In genomic region chr1:203512830-203513578, GRCh38 we compare ENCODE assay signal across 8 cellular contexts. TPM values are rescaled to one million over a fixed set of nuclear protein-coding genes. Genes with fewer than 3 reads are reported as not detected.
DNase-seq lines count a peak whose midpoint lies in the region; TF ChIP-seq lines count a peak whose summit lies in the region.

No MANE protein-coding gene starts in this region.

- peak overlapping the region; percentile 62 for H3K9ac ChIP-seq in NT2/D1 (ENCODE audit: insufficient read length, low read depth)
- peak overlapping the region; percentile 78 for H3K9ac ChIP-seq in adipocyte (ENCODE audit: low read length)

- peak overlapping the region; percentile 55 for H3K4me2 ChIP-seq in hepatocyte

- H2AFZ ChIP-seq in hepatocyte = peak overlapping the region; percentile 3

- no peaks in the 10 kb centered on the region for H4K20me1 ChIP-seq in hepatocyte (ENCODE audit: insufficient read depth, poor library complexity, severe bottlenecking)

- H3K4me3 ChIP-seq in NT2/D1 (ENCODE audit: insufficient read length, low read depth) (no peak overlapping the region), adipocyte (ENCODE audit: low read length) (peak overlapping the region; percentile 27), hepatocyte (no peak overlapping the region)

- peak overlapping the region; percentile 94 for H3K27ac ChIP-seq in hepatocyte

- peaks cover 52% of the 10 kb centered on the region for H3K4me1 ChIP-seq in NT2/D1 (ENCODE audit: insufficient read depth, insufficient read length)
- peaks cover 41% of the 10 kb centered on the region for H3K4me1 ChIP-seq in adipocyte (ENCODE audit: control insufficient read depth, insufficient read depth, low read length)
- peaks cover 37% of the 10 kb centered on the region for H3K4me1 ChIP-seq in hepatocyte (ENCODE audit: insufficient read depth)

- H3K36me3 ChIP-seq in NT2/D1 (ENCODE audit: insufficient read depth, insufficient read length, low read length) = no peaks in the 10 kb centered on the region
- no peaks in the 10 kb centered on the region for H3K36me3 ChIP-seq in adipocyte (ENCODE audit: control insufficient read depth, insufficient read depth, low read length, severe bottlenecking)
- H3K36me3 ChIP-seq in hepatocyte (replicated peaks; ENCODE audit: insufficient read depth, low read depth) = no peaks in the 10 kb centered on the region

- intact Hi-C loops in posterior vena cava (cut with DNase I) = no loop called here

- H3K9me3 ChIP-seq in NT2/D1 (ENCODE audit: insufficient read depth, low read length) = no peaks in the 10 kb centered on the region
- no peaks in the 10 kb centered on the region for H3K9me3 ChIP-seq in adipocyte (ENCODE audit: control insufficient read depth, low read length)
- no peaks in the 10 kb centered on the region for H3K9me3 ChIP-seq in hepatocyte (ENCODE audit: low read depth)

- TF ChIP-seq CTCF in hepatocyte (IDR thresholded peaks at IDR 0.05; ENCODE audit: poor library complexity) = no peak

- WGBS in hepatocyte (ENCODE audit: low lambda C conversion rate, missing lambda C conversion rate) = 27% methylated on average over 10 of the region's 10 CpGs

- H3K27me3 ChIP-seq in NT2/D1 (ENCODE audit: insufficient read depth, insufficient read length) (peaks cover 33% of the 10 kb centered on the region), adipocyte (replicated peaks; ENCODE audit: control insufficient read depth, insufficient read depth, low read length) (no peaks in the 10 kb centered on the region), hepatocyte (no peaks in the 10 kb centered on the region)

- H3K9me2 ChIP-seq in hepatocyte (replicated peaks; ENCODE audit: insufficient read depth) = no peaks in the 10 kb centered on the region

- DNase-seq in GDM1 (lab: John Stamatoyannopoulos, UW) (peak; percentile 32), NT2/D1 (ENCODE audit: low read depth, low spot score) (no peak), adipocyte (ENCODE audit: low read depth) (peak; percentile 93), hepatocyte (ENCODE audit: low spot score) (peak; percentile 88), posterior vena cava (ENCODE audit: low spot score) (no peak), NCI-H524 (lab: John Stamatoyannopoulos, UW) (no peak), cerebellum (ENCODE audit: low spot score) (no peak)
- DNase-seq in stimulated activated CD4-positive, alpha-beta T cell treated with anti-CD3 and anti-CD28 coated beads, Interleukin-1b, Interleukin-23, amount 100 ng/mL, for 48 hours = peak; percentile 76

- no peaks in the 10 kb centered on the region for H3K79me2 ChIP-seq in hepatocyte

RNA-seq across cellular contexts. Expression of gene OPTC, which starts 19.1 kb away (rescaled TPM):
- not detected in 2 replicates for total RNA-seq in hepatocyte
- 0.28 TPM in 1 of 2 replicates, not detected in the other for polyA plus RNA-seq in hepatocyte
- not detected for total RNA-seq in posterior vena cava
- not detected for total RNA-seq in cerebellum

RNA-seq across cellular contexts. Expression of gene PRELP, which starts 37.4 kb away (rescaled TPM):
- total RNA-seq in hepatocyte (0.83 and 0.84 TPM in 2 replicates), posterior vena cava (100 to 1,000 TPM; 172 to 283 TPM), cerebellum (0.27 TPM)
- polyA plus RNA-seq in hepatocyte = 8.7 and 10.8 TPM in 2 replicates

Comparison
In these comparisons a context has a peak if more than half of its experiments do, and no peak if none do; other contexts are left out.
1. DNase-seq: peak in GDM1 (single experiment), adipocyte (single experiment), hepatocyte (single experiment) and stimulated activated CD4-positive, alpha-beta T cell treated with anti-CD3 and anti-CD28 coated beads, Interleukin-1b, Interleukin-23, amount 100 ng/mL, for 48 hours (single experiment); none in NT2/D1 (single experiment), posterior vena cava (single experiment), NCI-H524 (0 of 2) and cerebellum (single experiment).
2. RNA of gene PRELP, which starts 37.4 kb away (total RNA-seq): 172 to 283 TPM in posterior vena cava; 0.83 to 0.84 TPM in hepatocyte and 0.27 TPM in cerebellum (single experiment); every median in the first group is over 10 times any median in the second.